Comparison of ENCODE assay signal across 15 cellular contexts in the genomic region with DNA sequence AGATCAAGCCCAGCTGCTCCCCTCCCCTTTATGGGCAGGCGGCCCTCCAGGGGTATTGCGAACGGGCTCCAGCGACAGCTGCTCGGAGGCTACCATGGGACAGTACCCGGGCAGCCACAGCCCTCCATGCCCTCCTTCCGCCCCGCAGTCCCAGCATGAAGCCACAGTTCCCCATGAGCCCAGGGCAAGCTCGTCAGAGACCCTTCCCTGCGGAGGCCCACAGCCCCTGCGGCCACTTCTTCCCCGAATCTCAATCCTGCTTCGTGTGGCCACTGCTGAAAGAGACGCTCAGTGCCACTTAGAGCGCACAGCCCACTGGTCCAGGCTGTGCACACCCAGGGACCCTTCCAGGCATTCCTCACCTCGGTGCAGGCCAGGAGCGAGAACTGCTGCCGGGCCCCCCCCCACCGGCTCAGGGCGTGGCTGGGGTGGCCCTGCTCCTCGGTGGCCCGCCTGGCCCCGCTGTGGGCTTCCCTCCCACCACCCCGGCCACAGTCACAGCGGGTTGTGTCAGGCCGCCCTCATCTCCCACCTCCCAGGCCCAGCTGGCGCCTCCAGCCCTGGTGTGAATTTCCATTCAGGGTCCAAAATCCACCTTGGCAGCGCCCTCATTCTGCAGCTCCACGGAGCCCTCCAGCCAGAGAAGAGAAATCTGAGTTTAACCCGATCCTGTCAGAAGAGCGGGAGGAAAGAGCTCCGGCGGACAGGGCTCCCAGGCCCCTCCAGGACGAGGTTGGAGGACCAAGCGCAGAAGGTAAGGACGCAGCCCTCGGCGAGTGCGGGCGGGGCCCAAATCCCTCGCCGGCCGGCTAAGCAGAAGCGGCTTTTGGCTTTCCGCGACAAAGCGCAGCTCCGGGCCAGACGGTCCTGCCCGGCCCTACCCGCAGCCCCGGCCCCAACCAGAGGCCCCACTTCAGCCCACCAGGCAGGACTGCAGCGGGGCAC. TPM values are rescaled to one million over a fixed set of nuclear protein-coding genes. Genes with fewer than 3 reads are reported as not detected.
DNase-seq lines count a peak whose midpoint lies in the region; ATAC-seq and TF ChIP-seq lines count a peak whose summit lies in the region.
"Had no signal": no experiment of that assay in that cellular context is flagged by ENCODE, and none has a peak within 500 bp of the region (broad histone marks: within the 10 kb centered on the region; RNA-seq: fewer than 3 reads in every experiment).

No MANE protein-coding gene starts in this region.

- H3K9me3 ChIP-seq in mesenchymal stem cell (ENCODE audit: control insufficient read depth, low read length): no peaks in the 10 kb centered on the region
- no peaks in the 10 kb centered on the region for H3K9me3 ChIP-seq in transverse colon
- H3K9me3 ChIP-seq: body of pancreas had no signal

- 86% methylated on average over 53 of the region's 53 CpGs for WGBS in mesenchymal stem cell
- 53% methylated on average over 46 of the region's 53 CpGs; no CpG with 5 or more reads in 1 of the 2 donors for WGBS in transverse colon (ENCODE audit: low coverage in 1 of 2), 2 donors

- TF ChIP-seq POLR2A in transverse colon (IDR thresholded peaks at IDR 0.05): no peak

- H3K36me3 Mint-ChIP-seq in activated T-helper 17 cell treated with anti-CD3 and anti-CD28 coated beads, Interleukin-2, amount 50 U/mL, for 72 hours (ENCODE audit: low read depth): no peaks in the 10 kb centered on the region

- ATAC-seq in activated T-helper 17 cell treated with anti-CD3 and anti-CD28 coated beads, Interleukin-2, amount 50 U/mL, for 72 hours (replicated peaks): no peak
- ATAC-seq: body of pancreas had no signal

- H2BK12ac ChIP-seq in mesenchymal stem cell (ENCODE audit: low read length in 2 of 2): no peak overlapping the region

- peaks cover 24% of the 10 kb centered on the region for H3K4me1 ChIP-seq in mesenchymal stem cell (ENCODE audit: control insufficient read depth, insufficient read depth, low read depth, low read length)
- H3K4me1 ChIP-seq in transverse colon: peaks cover 0 to 42% (median 15%) of the 10 kb centered on the region in 4 donors

- no peak overlapping the region for H3K14ac ChIP-seq in mesenchymal stem cell (ENCODE audit: low read length in 2 of 2)

- H4K91ac ChIP-seq in mesenchymal stem cell (ENCODE audit: low read length): no peak overlapping the region

- H3K27ac ChIP-seq in dorsolateral prefrontal cortex (peak overlapping the region in 3 of 59 donors; percentile 4 to 82 (median 38)), mesenchymal stem cell (ENCODE audit: low read length, poor library complexity, severe bottlenecking) (no peak overlapping the region), transverse colon (peak overlapping the region in 3 of 4 donors; percentile 4 to 56 (median 19))
- H3K27ac ChIP-seq: body of pancreas, epithelial cell of prostate had no signal

- peaks cover 0 to 22% of the 10 kb centered on the region in 2 experiments for H3K36me3 ChIP-seq in mesenchymal stem cell (ENCODE audit: control insufficient read depth in 1 of 2, insufficient read depth in 2 of 2, low read depth in 1 of 2, low read length in 2 of 2)
- no peaks in the 10 kb centered on the region for H3K36me3 ChIP-seq in transverse colon

- intact Hi-C loops in dorsolateral prefrontal cortex (cut with DNase I) (no loop called here), transverse colon (cut with DNase I; ENCODE audit: low total_unique reads) (no loop called here)

- TF ChIP-seq CTCF in dorsolateral prefrontal cortex (IDR thresholded peaks at IDR 0.05 in 54 of 56, conservative IDR thresholded peaks at IDR 0.05 in 2 of 56; ENCODE audit: low read depth in 1 of 56, partially characterized antibody in 56 of 56) (no peak), transverse colon (IDR thresholded peaks at IDR 0.05) (no peak)

- in situ Hi-C loops in transverse colon (cut with MboI; ENCODE audit: low pct_ligation_motif_present in 1 of 4, low pct_unique_long_range_greater_than_20kb in 1 of 4, low sequenced_read_pairs in 3 of 4): no loop called here

- no peak overlapping the region for H2AFZ ChIP-seq in mesenchymal stem cell (ENCODE audit: low read depth, low read length)

- H2BK120ac ChIP-seq in mesenchymal stem cell (ENCODE audit: low read depth, low read length): no peak overlapping the region

- H2AK5ac ChIP-seq in mesenchymal stem cell (ENCODE audit: low read length, severe bottlenecking): no peak overlapping the region

- H4K8ac ChIP-seq in mesenchymal stem cell (ENCODE audit: low read length): peak overlapping the region; percentile 16

- H3K27ac Mint-ChIP-seq in activated T-helper 17 cell treated with anti-CD3 and anti-CD28 coated beads, Interleukin-2, amount 50 U/mL, for 72 hours: no peak overlapping the region

- H3K4me1 Mint-ChIP-seq in activated T-helper 17 cell treated with anti-CD3 and anti-CD28 coated beads, Interleukin-2, amount 50 U/mL, for 72 hours: no peaks in the 10 kb centered on the region

- H3K79me1 ChIP-seq in mesenchymal stem cell (replicated peaks; ENCODE audit: low read length, poor library complexity, severe bottlenecking): peaks cover 45% of the 10 kb centered on the region

- DNase-seq in NCI-H1092 treated with DMSO at 0.1 percent for 48 hours (lab: John Stamatoyannopoulos, UW) (peak; percentile 35), NCI-H1092 (lab: John Stamatoyannopoulos, UW) (no peak), dorsolateral prefrontal cortex (peak in 1 of 10 donors; percentile 80), mesenchymal stem cell (no peak), transverse colon (peak; percentile 34), SW480 (ENCODE audit: low spot score) (no peak)
- no peak for DNase-seq in stimulated activated CD4-positive, alpha-beta T cell treated with anti-CD3 and anti-CD28 coated beads, Interleukin-15, amount 100 ng/mL, for 24 hours
- DNase-seq: 8988T; Calu3; NCI-H2081 treated with DMSO at 0.1 percent for 48 hours; stimulated activated CD4-positive, alpha-beta T cell treated with anti-CD3 and anti-CD28 coated beads, Interleukin-2, amount 100 ng/mL, for 24 hours; stimulated activated naive CD4-positive, alpha-beta T cell had no signal

- H3K23ac ChIP-seq in mesenchymal stem cell (ENCODE audit: low read length in 2 of 2): no peak overlapping the region

- no peak overlapping the region for H2BK15ac ChIP-seq in mesenchymal stem cell (ENCODE audit: low read depth, poor library complexity, severe bottlenecking)

- peak overlapping the region; percentile 20 for H3K9ac ChIP-seq in mesenchymal stem cell (ENCODE audit: low read length)

- TF ChIP-seq EP300 in transverse colon (IDR thresholded peaks at IDR 0.05; ENCODE audit: low read depth): no peak

- no peak overlapping the region for H3K4ac ChIP-seq in mesenchymal stem cell (ENCODE audit: low read depth in 1 of 2, low read length in 2 of 2)

- H3K4me3 ChIP-seq in dorsolateral prefrontal cortex (peak overlapping the region in 32 of 59 donors; percentile 4 to 46 (median 29)), mesenchymal stem cell (ENCODE audit: insufficient read depth in 1 of 2, low read depth in 1 of 2, low read length in 2 of 2) (peak overlapping the region; percentile 3 to 26), transverse colon (peak overlapping the region in 1 of 4 donors; percentile 17)
- H3K4me3 ChIP-seq: body of pancreas had no signal

- no peak overlapping the region for H2BK5ac ChIP-seq in mesenchymal stem cell (ENCODE audit: low read depth, low read length, poor library complexity, severe bottlenecking)

- no peak overlapping the region for H3K4me3 Mint-ChIP-seq in activated T-helper 17 cell treated with anti-CD3 and anti-CD28 coated beads, Interleukin-2, amount 50 U/mL, for 72 hours

- no peaks in the 10 kb centered on the region for H3K27me3 ChIP-seq in dorsolateral prefrontal cortex
- H3K27me3 ChIP-seq in mesenchymal stem cell (ENCODE audit: control insufficient read depth in 1 of 2, insufficient read depth in 1 of 2, low read length in 2 of 2): no peaks in the 10 kb centered on the region
- no peaks in the 10 kb centered on the region for H3K27me3 ChIP-seq in transverse colon
- H3K27me3 ChIP-seq: body of pancreas had no signal

- H3K27me3 Mint-ChIP-seq in activated T-helper 17 cell treated with anti-CD3 and anti-CD28 coated beads, Interleukin-2, amount 50 U/mL, for 72 hours: no peaks in the 10 kb centered on the region

- H3K9me3 Mint-ChIP-seq in activated T-helper 17 cell treated with anti-CD3 and anti-CD28 coated beads, Interleukin-2, amount 50 U/mL, for 72 hours: no peaks in the 10 kb centered on the region

- H3K4me2 ChIP-seq in mesenchymal stem cell (ENCODE audit: low read length, poor library complexity, severe bottlenecking): no peak overlapping the region

- no peak overlapping the region for H3K18ac ChIP-seq in mesenchymal stem cell (ENCODE audit: low read depth in 1 of 2, low read length in 2 of 2)

RNA-seq across cellular contexts. Expression of a gene that starts 12.1 kb away (rescaled TPM):
- 10 to 100 TPM; 15.4 to 54.1 (median 29.0) TPM for total RNA-seq in dorsolateral prefrontal cortex
- polyA plus RNA-seq in mesenchymal stem cell (2013, experiment 1 of 2): 20.2 TPM
- polyA plus RNA-seq in mesenchymal stem cell (2013, experiment 2 of 2): 20.1 TPM
- 10 to 100 TPM; 12.3 to 22.4 (median 18.1) TPM for total RNA-seq in transverse colon
- total RNA-seq in activated T-helper 17 cell treated with anti-CD3 and anti-CD28 coated beads, Interleukin-2, amount 50 U/mL, for 72 hours: 1 to 10 TPM; 1.6 to 1.8 TPM

RNA-seq across cellular contexts. Expression of a gene that starts 12.9 kb away (rescaled TPM):
- total RNA-seq in dorsolateral prefrontal cortex: 10 to 100 TPM in 106 of 120 experiments, 1 to 10 TPM in 14; 6.5 to 39.9 (median 15.8) TPM
- 2.7 TPM for polyA plus RNA-seq in mesenchymal stem cell (2013, experiment 1 of 2)
- 2.8 TPM for polyA plus RNA-seq in mesenchymal stem cell (2013, experiment 2 of 2)
- 1 to 10 TPM in 3 of 4 donors, under 1 TPM in 1; 0.75 to 2.8 (median 2.0) TPM for total RNA-seq in transverse colon
- total RNA-seq in activated T-helper 17 cell treated with anti-CD3 and anti-CD28 coated beads, Interleukin-2, amount 50 U/mL, for 72 hours: under 1 TPM in 1 of 2 donors, not detected in 1; 0.69 TPM

Comparison
In these comparisons a context has a peak if more than half of its experiments do, and no peak if none do; other contexts are left out.
1. DNase-seq: peak in NCI-H1092 treated with DMSO at 0.1 percent for 48 hours (single experiment) and transverse colon (single experiment); none in NCI-H1092 (single experiment), mesenchymal stem cell (single experiment), SW480 (single experiment) and stimulated activated CD4-positive, alpha-beta T cell treated with anti-CD3 and anti-CD28 coated beads, Interleukin-15, amount 100 ng/mL, for 24 hours (single experiment).
2. RNA of a gene that starts 12.1 kb away (total RNA-seq): 15.4 to 54.1 TPM in dorsolateral prefrontal cortex and 12.3 to 22.4 TPM in transverse colon; 1.6 to 1.8 TPM in activated T-helper 17 cell treated with anti-CD3 and anti-CD28 coated beads, Interleukin-2, amount 50 U/mL, for 72 hours; every median in the first group is over 4 times any median in the second.